ENCODE assay signal across 12 cellular contexts in the genomic region with DNA sequence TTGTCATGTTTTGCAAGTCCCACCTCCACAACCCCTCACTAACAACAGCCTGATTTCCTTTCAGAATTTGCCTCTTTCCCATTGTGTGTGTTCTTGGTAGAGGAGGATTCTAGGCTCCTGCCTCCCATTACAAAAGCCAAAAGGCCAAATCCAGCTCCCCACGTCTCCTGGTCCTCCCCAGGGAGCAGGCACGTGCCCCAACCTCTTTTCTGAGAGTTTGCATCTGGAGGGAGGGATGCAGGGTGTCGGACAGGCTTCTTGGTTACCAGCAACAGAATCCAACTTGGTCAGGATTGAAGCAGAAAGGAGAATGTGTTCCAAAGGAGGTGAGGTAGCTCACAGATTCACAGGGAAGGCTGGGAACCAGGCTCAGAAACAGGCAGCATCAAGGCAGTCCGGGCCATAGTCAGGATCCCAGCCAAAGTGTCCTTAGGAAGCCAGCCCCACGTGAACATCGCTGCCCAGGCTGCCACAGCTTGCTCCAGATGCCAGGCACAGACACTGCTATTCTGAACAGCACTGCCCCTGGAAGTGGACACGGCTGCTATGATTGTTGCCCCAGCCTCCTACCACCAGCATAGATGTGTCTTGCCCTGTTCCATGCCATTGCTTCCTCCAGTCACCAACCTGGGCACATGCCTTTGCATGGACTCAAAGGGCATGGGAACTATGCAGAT.
A peak's percentile ranks its signal among the peaks of the same experiment; 100 is the strongest.
DNase-seq lines count a peak whose midpoint lies in the region; ATAC-seq and TF ChIP-seq lines count a peak whose summit lies in the region.
"Had no signal": no experiment of that assay in that cellular context is flagged by ENCODE, and none has a peak within 500 bp of the region (broad histone marks: within the 10 kb centered on the region; RNA-seq: fewer than 3 reads in every experiment).

No MANE protein-coding gene starts in this region.

- no peak overlapping the region for H3K4me3 ChIP-seq in ascending aorta
- H3K4me3 ChIP-seq in right cardiac atrium (ENCODE audit: low read length), result no peak overlapping the region
- no peak overlapping the region for H3K4me3 ChIP-seq in psoas muscle

- no peak overlapping the region for H3K4me3 Mint-ChIP-seq in natural killer cell treated with Interleukin-12 subunit alpha and Interleukin-12 subunit beta and Interleukin-15 and Interleukin-18, amount 100 ng/mL, for 72 hours

- DNase-seq in AG08396 (ENCODE audit: low spot score) (peak; percentile 14), ascending aorta (ENCODE audit: low spot score in 2 of 2) (peak in 1 of 2 donors; percentile 68), right cardiac atrium (peak; percentile 46 to 81 (median 78)), psoas muscle (peak in 1 of 2 donors; percentile 47), DMS79 treated with DMSO at 0.1 percent for 48 hours (lab: John Stamatoyannopoulos, UW) (no peak)
- DNase-seq in natural killer cell treated with Interleukin-12 subunit alpha and Interleukin-12 subunit beta and Interleukin-15 and Interleukin-18, amount 100 ng/mL, for 72 hours (ENCODE audit: low spot score), result no peak
- DNase-seq: activated gamma-delta T cell, KBM-7, T-helper 2 cell had no signal

- H3K36me3 Mint-ChIP-seq in natural killer cell treated with Interleukin-12 subunit alpha and Interleukin-12 subunit beta and Interleukin-15 and Interleukin-18, amount 100 ng/mL, for 72 hours, result no peaks in the 10 kb centered on the region

- H3K4me1 Mint-ChIP-seq in natural killer cell treated with Interleukin-12 subunit alpha and Interleukin-12 subunit beta and Interleukin-15 and Interleukin-18, amount 100 ng/mL, for 72 hours (ENCODE audit: low read depth in 2 of 2), result no peaks in the 10 kb centered on the region

- H3K27ac ChIP-seq in ascending aorta (peak overlapping the region; percentile 67 to 78), right cardiac atrium (ENCODE audit: low read length) (peak overlapping the region; percentile 82), psoas muscle (peak overlapping the region; percentile 30)
- H3K27ac ChIP-seq: parathyroid adenoma had no signal

- ATAC-seq in right cardiac atrium, result peak; percentile 19 to 48
- peak in 2 of 4 donors; percentile 9 to 42 for ATAC-seq in psoas muscle
- ATAC-seq in HG02623 (IDR thresholded peaks at IDR 0.05; ENCODE audit: unreplicated experiment), result no peak
- ATAC-seq in natural killer cell treated with Interleukin-12 subunit alpha and Interleukin-12 subunit beta and Interleukin-15 and Interleukin-18, amount 100 ng/mL, for 72 hours, result no peak
- ATAC-seq in HG02938 (IDR thresholded peaks at IDR 0.05; ENCODE audit: unreplicated experiment), result no peak

- no peak for TF ChIP-seq CTCF in ascending aorta (IDR thresholded peaks at IDR 0.05)
- TF ChIP-seq CTCF in psoas muscle (IDR thresholded peaks at IDR 0.05), result no peak

- H3K9me3 ChIP-seq in ascending aorta (no peaks in the 10 kb centered on the region), right cardiac atrium (ENCODE audit: control insufficient read depth, low read length) (no peaks in the 10 kb centered on the region), psoas muscle (no peaks in the 10 kb centered on the region)

- H3K36me3 ChIP-seq in ascending aorta (no peaks in the 10 kb centered on the region), psoas muscle (ENCODE audit: insufficient read depth in 1 of 2, low read depth in 1 of 2) (no peaks in the 10 kb centered on the region)

- H3K27me3 ChIP-seq in ascending aorta, result no peaks in the 10 kb centered on the region
- H3K27me3 ChIP-seq in right cardiac atrium (ENCODE audit: control insufficient read depth, insufficient read depth), result no peaks in the 10 kb centered on the region
- no peaks in the 10 kb centered on the region for H3K27me3 ChIP-seq in psoas muscle (ENCODE audit: insufficient read depth in 3 of 3, low read length in 2 of 3)

- H3K27ac Mint-ChIP-seq in natural killer cell treated with Interleukin-12 subunit alpha and Interleukin-12 subunit beta and Interleukin-15 and Interleukin-18, amount 100 ng/mL, for 72 hours, result no peak overlapping the region

- H3K4me1 ChIP-seq in ascending aorta (peaks cover 11 to 14% of the 10 kb centered on the region in 2 donors), right cardiac atrium (ENCODE audit: control insufficient read depth, insufficient read depth, low read length) (peaks cover 27% of the 10 kb centered on the region), psoas muscle (peaks cover 9% of the 10 kb centered on the region)

- 43% methylated on average over 7 of the region's 7 CpGs for WGBS in right cardiac atrium
- WGBS in psoas muscle, 3 donors, result 34 to 60% (median 47%) methylated on average over 7 of the region's 7 CpGs

- intact Hi-C loops in ascending aorta (cut with DNase I) (no loop called here), right cardiac atrium (cut with DNase I) (no loop called here), psoas muscle (cut with DNase I) (no loop called here)

- H3K9me3 Mint-ChIP-seq in natural killer cell treated with Interleukin-12 subunit alpha and Interleukin-12 subunit beta and Interleukin-15 and Interleukin-18, amount 100 ng/mL, for 72 hours, result no peaks in the 10 kb centered on the region

- H3K27me3 Mint-ChIP-seq in natural killer cell treated with Interleukin-12 subunit alpha and Interleukin-12 subunit beta and Interleukin-15 and Interleukin-18, amount 100 ng/mL, for 72 hours, result peaks cover 5 to 8% of the 10 kb centered on the region in 2 donors

Comparison
In these comparisons a context has a peak if more than half of its experiments do, and no peak if none do; other contexts are left out.
1. DNase-seq: peak in AG08396 (single experiment) and right cardiac atrium (3 of 3); none in DMS79 treated with DMSO at 0.1 percent for 48 hours (single experiment) and natural killer cell treated with Interleukin-12 subunit alpha and Interleukin-12 subunit beta and Interleukin-15 and Interleukin-18, amount 100 ng/mL, for 72 hours (single experiment).
2. H3K27ac ChIP-seq: peak in every context shown above with its lines; median percentile 82 in right cardiac atrium; 72 in ascending aorta; 30 in psoas muscle.
3. ATAC-seq: peak in right cardiac atrium (2 of 2); none in HG02623 (single experiment), natural killer cell treated with Interleukin-12 subunit alpha and Interleukin-12 subunit beta and Interleukin-15 and Interleukin-18, amount 100 ng/mL, for 72 hours (0 of 2) and HG02938 (single experiment).